9 cellular contexts compared by ENCODE assay signal in genomic region chr7:133298080-133298479, GRCh38.
"Had no signal": no experiment of that assay in that cellular context is flagged by ENCODE, and none has a peak within 500 bp of the region (broad histone marks: within the 10 kb centered on the region; RNA-seq: fewer than 3 reads in every experiment).

No MANE protein-coding gene starts in this region.

- H3K4me3 Mint-ChIP-seq: HFFc6 had no signal

- H3K9me3 Mint-ChIP-seq: HFFc6 had no signal

- H3K27ac Mint-ChIP-seq: HFFc6 had no signal

- H3K36me3 ChIP-seq: HAP-1 had no signal

- H3K9me3 ChIP-seq: HAP-1 had no signal

- H3K27ac ChIP-seq: GM23248 had no signal

- H3K4me3 ChIP-seq: GM23248, HAP-1, K562 had no signal

- FAIRE-seq: HTR-8/SVneo, K562 had no signal

- DNase-seq: GM23248, GOT3, H7, HFFc6, IMR-90, KG1 had no signal
